ENCODE assay signal across 8 cellular contexts in genomic region chr3:141487419-141488345, GRCh38. TPM values are rescaled to one million over a fixed set of nuclear protein-coding genes. Genes with fewer than 3 reads are reported as not detected.
A peak's percentile ranks its signal among the peaks of the same experiment; 100 is the strongest.
DNase-seq lines count a peak whose midpoint lies in the region; ATAC-seq and TF ChIP-seq lines count a peak whose summit lies in the region.

No MANE protein-coding gene starts in this region.

- peak overlapping the region; percentile 91 to 100 (median 98) for H3K27ac ChIP-seq in esophagus squamous epithelium

- H3K4me1 Mint-ChIP-seq in IgD-negative memory B cell (peaks cover 50 to 61% (median 56%) of the 10 kb centered on the region in 3 donors), naive B cell (peaks cover 65 to 80% (median 78%) of the 10 kb centered on the region in 3 donors)
- H3K4me1 Mint-ChIP-seq in activated T-cell treated with anti-CD3 and anti-CD28 coated beads, Interleukin-2, amount 50 U/mL, for 24 hours (ENCODE audit: low read depth) = peaks cover 68% of the 10 kb centered on the region
- peaks cover 44 to 77% of the 10 kb centered on the region in 2 donors for H3K4me1 Mint-ChIP-seq in stimulated activated naive B cell treated with anti-CD40 and anti-IgM and Interleukin-4, amounts not matched to agents 10 μg/mL and 1 μg/mL and 100 μg/mL, for 72 hours

- DNase-seq in DMS153 treated with DMSO at 0.1 percent for 48 hours (lab: John Stamatoyannopoulos, UW; ENCODE audit: unreplicated experiment) (peak; percentile 58), OCI-M1 (lab: John Stamatoyannopoulos, UW) (peak; percentile 91), esophagus squamous epithelium (lab: John Stamatoyannopoulos, UW) (peak; percentile 53), naive B cell (peak; percentile 93)
- DNase-seq in activated T-cell treated with anti-CD3 and anti-CD28 coated beads, Interleukin-2, amount 50 U/mL, for 24 hours = peak; percentile 87
- peak; percentile 79 for DNase-seq in stimulated activated naive B cell treated with anti-CD40 and anti-IgM and Interleukin-4, amounts not matched to agents 10 μg/mL and 1 μg/mL and 100 μg/mL, for 72 hours

- H3K27ac Mint-ChIP-seq in IgD-negative memory B cell (peak overlapping the region; percentile 93 to 95 (median 93)), naive B cell (peak overlapping the region; percentile 82 to 97 (median 95))
- H3K27ac Mint-ChIP-seq in activated T-cell treated with anti-CD3 and anti-CD28 coated beads, Interleukin-2, amount 50 U/mL, for 24 hours = peak overlapping the region; percentile 96
- H3K27ac Mint-ChIP-seq in stimulated activated naive B cell treated with anti-CD40 and anti-IgM and Interleukin-4, amounts not matched to agents 10 μg/mL and 1 μg/mL and 100 μg/mL, for 72 hours = peak overlapping the region; percentile 96

- H3K9me3 Mint-ChIP-seq in IgD-negative memory B cell (no peaks in the 10 kb centered on the region), naive B cell (peaks cover 0 to 2% (median 0%) of the 10 kb centered on the region in 7 donors)
- peaks cover 5% of the 10 kb centered on the region for H3K9me3 Mint-ChIP-seq in activated T-cell treated with anti-CD3 and anti-CD28 coated beads, Interleukin-2, amount 50 U/mL, for 24 hours
- no peaks in the 10 kb centered on the region for H3K9me3 Mint-ChIP-seq in stimulated activated naive B cell treated with anti-CD40 and anti-IgM and Interleukin-4, amounts not matched to agents 10 μg/mL and 1 μg/mL and 100 μg/mL, for 72 hours

- TF ChIP-seq CTCF in esophagus squamous epithelium (IDR thresholded peaks at IDR 0.05) = peak in 2 of 6 experiments; percentile 4 to 6

- H3K4me3 ChIP-seq in esophagus squamous epithelium = peak overlapping the region; percentile 72 to 98 (median 96)

- H3K27me3 Mint-ChIP-seq in IgD-negative memory B cell = no peaks in the 10 kb centered on the region
- no peaks in the 10 kb centered on the region for H3K27me3 Mint-ChIP-seq in activated T-cell treated with anti-CD3 and anti-CD28 coated beads, Interleukin-2, amount 50 U/mL, for 24 hours
- H3K27me3 Mint-ChIP-seq in naive B cell = no peaks in the 10 kb centered on the region
- H3K27me3 Mint-ChIP-seq in stimulated activated naive B cell treated with anti-CD40 and anti-IgM and Interleukin-4, amounts not matched to agents 10 μg/mL and 1 μg/mL and 100 μg/mL, for 72 hours = no peaks in the 10 kb centered on the region

- H3K36me3 ChIP-seq in esophagus squamous epithelium = no peaks in the 10 kb centered on the region

- intact Hi-C loops in esophagus squamous epithelium (cut with DNase I) = no loop called here

- no peaks in the 10 kb centered on the region for H3K27me3 ChIP-seq in esophagus squamous epithelium

- TF ChIP-seq POLR2A in esophagus squamous epithelium (IDR thresholded peaks at IDR 0.05) = peak in 2 of 4 donors; percentile 43 to 82

- H3K4me1 ChIP-seq in esophagus squamous epithelium = peaks cover 9 to 53% (median 12%) of the 10 kb centered on the region in 3 donors

- 2 to 6% methylated on average over 10 to 15 of the region's 67 CpGs for WGBS in esophagus squamous epithelium, 2 donors

- H3K4me3 Mint-ChIP-seq in IgD-negative memory B cell (peak overlapping the region; percentile 89 to 98 (median 92)), naive B cell (peak overlapping the region; percentile 83 to 96 (median 90))
- H3K4me3 Mint-ChIP-seq in activated T-cell treated with anti-CD3 and anti-CD28 coated beads, Interleukin-2, amount 50 U/mL, for 24 hours = peak overlapping the region; percentile 85
- peak overlapping the region; percentile 91 to 93 for H3K4me3 Mint-ChIP-seq in stimulated activated naive B cell treated with anti-CD40 and anti-IgM and Interleukin-4, amounts not matched to agents 10 μg/mL and 1 μg/mL and 100 μg/mL, for 72 hours

- peak; percentile 78 for ATAC-seq in GM21619 (IDR thresholded peaks at IDR 0.05; ENCODE audit: unreplicated experiment)
- peak; percentile 76 to 81 for ATAC-seq in naive B cell (ENCODE audit: low read depth in 2 of 2)
- ATAC-seq in stimulated activated naive B cell treated with anti-CD40 and anti-IgM and Interleukin-4, amounts not matched to agents 10 μg/mL and 1 μg/mL and 100 μg/mL, for 72 hours (replicated peaks) = peak; percentile 76 to 78

- H3K36me3 Mint-ChIP-seq in IgD-negative memory B cell (peaks cover 7% of the 10 kb centered on the region), naive B cell (peaks cover 0 to 13% of the 10 kb centered on the region in 2 donors)
- peaks cover 35% of the 10 kb centered on the region for H3K36me3 Mint-ChIP-seq in activated T-cell treated with anti-CD3 and anti-CD28 coated beads, Interleukin-2, amount 50 U/mL, for 24 hours (ENCODE audit: low read depth)
- H3K36me3 Mint-ChIP-seq in stimulated activated naive B cell treated with anti-CD40 and anti-IgM and Interleukin-4, amounts not matched to agents 10 μg/mL and 1 μg/mL and 100 μg/mL, for 72 hours = peaks cover 6 to 19% of the 10 kb centered on the region in 2 donors

- no peaks in the 10 kb centered on the region for H3K9me3 ChIP-seq in esophagus squamous epithelium

RNA-seq across cellular contexts. Expression of gene RASA2, which starts 0.9 kb away (rescaled TPM):
- polyA plus RNA-seq in IgD-negative memory B cell (27.0 TPM), naive B cell (ENCODE audit: low read depth in 6 of 6) (10 to 100 TPM; 23.8 to 61.4 (median 49.6) TPM)
- 10 to 100 TPM; 12.6 to 24.6 (median 19.4) TPM for total RNA-seq in esophagus squamous epithelium

Comparison
In these comparisons a context has a peak if more than half of its experiments do, and no peak if none do; other contexts are left out.
1. Peak in every context shown above with its lines: DNase-seq, ATAC-seq, H3K4me3 ChIP-seq and H3K27ac ChIP-seq.